Comparison of ENCODE assay signal across 16 cellular contexts in the genomic region with DNA sequence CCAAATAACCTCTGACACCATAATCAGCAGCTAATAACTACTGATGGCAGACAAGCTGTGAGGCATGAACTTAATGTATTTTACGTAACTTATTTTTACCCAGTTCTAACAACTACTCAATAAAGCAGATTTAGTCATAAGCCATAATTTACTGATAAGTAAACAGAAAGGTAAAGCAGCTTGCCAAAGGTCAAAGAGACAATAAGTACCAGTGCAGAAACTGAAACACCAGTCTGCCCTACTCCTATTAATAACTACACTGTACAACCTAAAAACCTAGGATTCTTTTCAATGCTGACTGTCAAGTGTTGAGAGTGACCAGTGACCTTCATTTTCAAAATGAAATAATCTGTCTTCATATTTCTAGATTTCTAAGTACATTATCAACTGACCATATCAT.
"Had no signal": no experiment of that assay in that cellular context is flagged by ENCODE, and none has a peak within 500 bp of the region (broad histone marks: within the 10 kb centered on the region; RNA-seq: fewer than 3 reads in every experiment).

No MANE protein-coding gene starts in this region.

- H3K36me3 Mint-ChIP-seq: natural killer cell had no signal

- H3K4me1 ChIP-seq: prostate gland, suprapubic skin had no signal

- H3K9me3 Mint-ChIP-seq: activated CD8-positive, alpha-beta T cell treated with anti-CD3 and anti-CD28 coated beads for 36 hours; activated naive CD4-positive, alpha-beta T cell treated with anti-CD3 and anti-CD28 coated beads for 36 hours; effector memory CD8-positive, alpha-beta T cell; natural killer cell; T-cell; type B pancreatic cell had no signal

- DNase-seq: activated CD4-positive, alpha-beta T cell treated with anti-CD3 and anti-CD28 coated beads for 36 hours; activated CD8-positive, alpha-beta T cell treated with anti-CD3 and anti-CD28 coated beads for 36 hours; activated naive CD4-positive, alpha-beta T cell treated with anti-CD3 and anti-CD28 coated beads for 36 hours; central memory CD4-positive, alpha-beta T cell; cortex of kidney; effector memory CD8-positive, alpha-beta T cell; left colon; natural killer cell; stimulated activated CD4-positive, alpha-beta T cell treated with anti-CD3 and anti-CD28 coated beads, Interleukin-4, amount 100 ng/mL, for 1 hour; stimulated activated CD8-positive, alpha-beta memory T cell treated with anti-CD3 and anti-CD28 coated beads, Interleukin-4, amount 100 ng/mL, for 48 hours; stimulated activated naive CD8-positive, alpha-beta T cell treated with anti-CD3 and anti-CD28 coated beads, Interleukin-15, Interleukin-2, amounts not matched to agents 100 U/mL and 50 U/mL, for 24 hours; T-cell had no signal

- H3K27me3 ChIP-seq: suprapubic skin had no signal

- H3K27ac Mint-ChIP-seq: activated CD4-positive, alpha-beta T cell treated with anti-CD3 and anti-CD28 coated beads for 36 hours; activated CD8-positive, alpha-beta T cell treated with anti-CD3 and anti-CD28 coated beads for 36 hours; activated naive CD4-positive, alpha-beta T cell treated with anti-CD3 and anti-CD28 coated beads for 36 hours; effector memory CD8-positive, alpha-beta T cell; natural killer cell; T-cell; type B pancreatic cell had no signal

- H3K36me3 ChIP-seq: prostate gland had no signal

- H3K4me3 ChIP-seq: prostate gland, suprapubic skin had no signal

- H3K4me3 Mint-ChIP-seq: activated CD4-positive, alpha-beta T cell treated with anti-CD3 and anti-CD28 coated beads for 36 hours; activated CD8-positive, alpha-beta T cell treated with anti-CD3 and anti-CD28 coated beads for 36 hours; activated naive CD4-positive, alpha-beta T cell treated with anti-CD3 and anti-CD28 coated beads for 36 hours; effector memory CD8-positive, alpha-beta T cell; natural killer cell; T-cell; type B pancreatic cell had no signal

- H3K27me3 Mint-ChIP-seq: activated CD4-positive, alpha-beta T cell treated with anti-CD3 and anti-CD28 coated beads for 36 hours; activated CD8-positive, alpha-beta T cell treated with anti-CD3 and anti-CD28 coated beads for 36 hours; effector memory CD8-positive, alpha-beta T cell; T-cell; type B pancreatic cell had no signal

- H3K9me3 ChIP-seq: prostate gland, suprapubic skin had no signal

- ATAC-seq: activated CD4-positive, alpha-beta T cell treated with anti-CD3 and anti-CD28 coated beads for 36 hours; activated CD8-positive, alpha-beta T cell treated with anti-CD3 and anti-CD28 coated beads for 36 hours; effector memory CD8-positive, alpha-beta T cell; left colon; natural killer cell; stimulated activated naive CD8-positive, alpha-beta T cell treated with anti-CD3 and anti-CD28 coated beads, Interleukin-15, Interleukin-2, amounts not matched to agents 100 U/mL and 50 U/mL, for 24 hours; T-cell had no signal

- H3K4me1 Mint-ChIP-seq: activated CD4-positive, alpha-beta T cell treated with anti-CD3 and anti-CD28 coated beads for 36 hours; natural killer cell; T-cell had no signal

- H3K27ac ChIP-seq: prostate gland, suprapubic skin, VCaP had no signal
